Comparison of ENCODE assay signal across 12 cellular contexts in the genomic region with DNA sequence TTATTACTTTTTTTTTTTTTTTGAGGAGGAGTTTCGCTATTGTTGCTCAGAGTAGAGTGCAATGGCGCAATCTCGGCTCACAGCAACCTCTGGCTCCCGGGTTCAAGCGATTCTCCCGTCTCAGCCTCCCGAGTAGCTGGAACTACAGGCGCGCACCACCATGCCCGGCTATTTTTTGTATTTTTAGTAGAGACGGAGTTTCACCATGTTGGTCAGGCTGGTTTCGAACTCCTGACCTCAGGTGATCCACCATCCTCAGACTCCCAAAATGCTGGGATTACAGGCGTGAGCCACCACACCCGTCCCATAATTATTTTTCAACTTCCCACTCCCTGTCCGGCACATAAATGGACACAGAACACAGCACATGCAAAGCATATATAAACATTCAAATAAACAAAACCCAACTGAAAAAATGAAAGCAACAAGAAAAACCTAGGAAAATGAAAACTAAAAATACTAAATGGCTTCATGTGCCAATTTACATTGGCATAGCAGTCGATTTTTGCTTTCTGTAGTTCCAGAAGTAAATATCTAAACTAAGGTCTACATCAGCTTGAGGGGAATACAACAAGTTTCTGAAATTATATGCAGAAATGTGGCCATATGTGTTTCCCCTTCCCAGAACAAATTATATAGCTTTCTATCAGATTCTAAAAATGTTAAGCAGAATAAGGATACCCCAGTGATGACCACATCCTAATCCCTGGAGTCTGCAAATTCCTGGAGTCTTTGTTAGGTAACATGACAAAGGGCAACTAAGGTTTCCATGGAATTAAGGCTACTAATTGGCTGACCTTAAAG.
DNase-seq lines count a peak whose midpoint lies in the region; ATAC-seq and TF ChIP-seq lines count a peak whose summit lies in the region.
"Had no signal": no experiment of that assay in that cellular context is flagged by ENCODE, and none has a peak within 500 bp of the region (broad histone marks: within the 10 kb centered on the region; RNA-seq: fewer than 3 reads in every experiment).

No MANE protein-coding gene starts in this region.

- H3K27me3 Mint-ChIP-seq in CD8-positive, alpha-beta T cell (ENCODE audit: low read depth) = no peaks in the 10 kb centered on the region
- H3K27me3 Mint-ChIP-seq in IgD-negative memory B cell = no peaks in the 10 kb centered on the region
- no peaks in the 10 kb centered on the region for H3K27me3 Mint-ChIP-seq in activated CD4-positive, alpha-beta memory T cell treated with anti-CD3 and anti-CD28 coated beads, Interleukin-2, amount 10 ng/mL, durations not matched to agents 7 days and 5 days
- peaks cover 0 to 13% (median 0%) of the 10 kb centered on the region in 5 donors for H3K27me3 Mint-ChIP-seq in naive thymus-derived CD4-positive, alpha-beta T cell
- H3K27me3 Mint-ChIP-seq: stimulated activated memory B cell treated with anti-CD40 and anti-IgM and Interleukin-4, amounts not matched to agents 10 μg/mL and 1 μg/mL and 100 μg/mL, for 72 hours had no signal

- no peaks in the 10 kb centered on the region for H3K9me3 Mint-ChIP-seq in CD8-positive, alpha-beta T cell
- no peaks in the 10 kb centered on the region for H3K9me3 Mint-ChIP-seq in IgD-negative memory B cell
- H3K9me3 Mint-ChIP-seq in activated CD4-positive, alpha-beta memory T cell treated with anti-CD3 and anti-CD28 coated beads, Interleukin-2, amount 10 ng/mL, durations not matched to agents 7 days and 5 days = no peaks in the 10 kb centered on the region
- H3K9me3 Mint-ChIP-seq in naive thymus-derived CD4-positive, alpha-beta T cell = peaks cover 0 to 28% (median 0%) of the 10 kb centered on the region in 11 donors
- H3K9me3 Mint-ChIP-seq: stimulated activated memory B cell treated with anti-CD40 and anti-IgM and Interleukin-4, amounts not matched to agents 10 μg/mL and 1 μg/mL and 100 μg/mL, for 72 hours had no signal

- H3K4me1 Mint-ChIP-seq in CD8-positive, alpha-beta T cell (ENCODE audit: low read depth) = peaks cover 29% of the 10 kb centered on the region
- H3K4me1 Mint-ChIP-seq in IgD-negative memory B cell = peaks cover 15 to 24% (median 17%) of the 10 kb centered on the region in 3 donors
- peaks cover 40% of the 10 kb centered on the region for H3K4me1 Mint-ChIP-seq in activated CD4-positive, alpha-beta memory T cell treated with anti-CD3 and anti-CD28 coated beads, Interleukin-2, amount 10 ng/mL, durations not matched to agents 7 days and 5 days
- peaks cover 13 to 51% (median 29%) of the 10 kb centered on the region in 7 donors for H3K4me1 Mint-ChIP-seq in naive thymus-derived CD4-positive, alpha-beta T cell

- H3K9me3 ChIP-seq in CD8-positive, alpha-beta T cell (ENCODE audit: low read length) = no peaks in the 10 kb centered on the region
- no peaks in the 10 kb centered on the region for H3K9me3 ChIP-seq in naive thymus-derived CD4-positive, alpha-beta T cell (ENCODE audit: control insufficient read depth in 2 of 3, low read length in 3 of 3)
- no peaks in the 10 kb centered on the region for H3K9me3 ChIP-seq in left lung
- H3K9me3 ChIP-seq in gastroesophageal sphincter = no peaks in the 10 kb centered on the region
- H3K9me3 ChIP-seq: ovary had no signal

- CTCF ChIA-PET in CD8-positive, alpha-beta T cell (lab: Charles Lee) = interaction anchor here (1.1 kb wide), 1 partner anchor 15 kb away, joined by 3 read pairs; a partner anchor contains a TSS
- CTCF ChIA-PET in activated CD4-positive, alpha-beta memory T cell treated with anti-CD3 and anti-CD28 coated beads, Interleukin-2, amount 10 ng/mL, durations not matched to agents 7 days and 5 days (lab: Charles Lee) = no interaction called here
- CTCF ChIA-PET in naive thymus-derived CD4-positive, alpha-beta T cell (lab: Charles Lee) = interaction anchor here (0.6 kb wide), 1 partner anchor 12 kb away, joined by 3 read pairs; no protein-coding TSS in a partner anchor

- no peaks in the 10 kb centered on the region for H3K27me3 ChIP-seq in CD8-positive, alpha-beta T cell (ENCODE audit: insufficient read depth, low read length)
- H3K27me3 ChIP-seq in naive thymus-derived CD4-positive, alpha-beta T cell (ENCODE audit: control insufficient read depth in 2 of 2, insufficient read depth in 2 of 2, low read length in 2 of 2) = no peaks in the 10 kb centered on the region
- H3K27me3 ChIP-seq in left lung (peaks cover 0 to 98% of the 10 kb centered on the region in 2 donors), gastroesophageal sphincter (peaks cover 12% of the 10 kb centered on the region)
- H3K27me3 ChIP-seq: ovary had no signal

- peaks cover 24% of the 10 kb centered on the region for H3K4me1 ChIP-seq in CD8-positive, alpha-beta T cell (ENCODE audit: insufficient read depth, low read length)
- H3K4me1 ChIP-seq in naive thymus-derived CD4-positive, alpha-beta T cell (ENCODE audit: control insufficient read depth in 2 of 2, insufficient read depth in 2 of 2, low read length in 2 of 2) = peaks cover 12 to 19% of the 10 kb centered on the region in 2 donors
- peaks cover 3 to 53% of the 10 kb centered on the region in 2 donors for H3K4me1 ChIP-seq in left lung
- H3K4me1 ChIP-seq in gastroesophageal sphincter = peaks cover 0 to 38% (median 4%) of the 10 kb centered on the region in 3 donors

- 79 to 92% methylated on average over 2 to 16 of the region's 16 CpGs for WGBS in gastroesophageal sphincter (ENCODE audit: low coverage in 1 of 2), 2 donors

- TF ChIP-seq POLR2A in gastroesophageal sphincter (IDR thresholded peaks at IDR 0.05) = no peak

- no peak for TF ChIP-seq CTCF in CD8-positive, alpha-beta T cell (IDR thresholded peaks at IDR 0.05)
- TF ChIP-seq CTCF in coronary artery (IDR thresholded peaks at IDR 0.05) (no peak), left lung (IDR thresholded peaks at IDR 0.05) (no peak), gastroesophageal sphincter (IDR thresholded peaks at IDR 0.05) (no peak)

- intact Hi-C loops in CD8-positive, alpha-beta T cell (cut with DNase I, micrococcal nuclease) = no loop called here
- intact Hi-C loops in naive thymus-derived CD4-positive, alpha-beta T cell (cut with micrococcal nuclease) = no loop called here
- intact Hi-C loops in left lung (cut with DNase I) = no loop called here

- peak overlapping the region; percentile 83 for H3K27ac Mint-ChIP-seq in CD8-positive, alpha-beta T cell
- no peak overlapping the region for H3K27ac Mint-ChIP-seq in IgD-negative memory B cell
- peak overlapping the region; percentile 83 for H3K27ac Mint-ChIP-seq in activated CD4-positive, alpha-beta memory T cell treated with anti-CD3 and anti-CD28 coated beads, Interleukin-2, amount 10 ng/mL, durations not matched to agents 7 days and 5 days
- H3K27ac Mint-ChIP-seq in naive thymus-derived CD4-positive, alpha-beta T cell = peak overlapping the region in 8 of 9 donors; percentile 41 to 82 (median 70)

- H3K27ac ChIP-seq in CD8-positive, alpha-beta T cell (ENCODE audit: low read depth, low read length) = no peak overlapping the region
- no peak overlapping the region for H3K27ac ChIP-seq in naive thymus-derived CD4-positive, alpha-beta T cell (ENCODE audit: low read depth, low read length)
- H3K27ac ChIP-seq in coronary artery (no peak overlapping the region), left lung (no peak overlapping the region), gastroesophageal sphincter (no peak overlapping the region)
- H3K27ac ChIP-seq: ovary had no signal

- no peak overlapping the region for H3K4me3 ChIP-seq in CD8-positive, alpha-beta T cell (ENCODE audit: low read depth, low read length)
- H3K4me3 ChIP-seq in naive thymus-derived CD4-positive, alpha-beta T cell (ENCODE audit: low read length) = no peak overlapping the region
- H3K4me3 ChIP-seq in coronary artery (no peak overlapping the region), left lung (no peak overlapping the region), gastroesophageal sphincter (no peak overlapping the region)
- H3K4me3 ChIP-seq: ovary had no signal

- no peaks in the 10 kb centered on the region for H3K36me3 ChIP-seq in CD8-positive, alpha-beta T cell (ENCODE audit: insufficient read depth, low read length)
- peaks cover 0 to 4% (median 0%) of the 10 kb centered on the region in 3 experiments for H3K36me3 ChIP-seq in naive thymus-derived CD4-positive, alpha-beta T cell (ENCODE audit: control insufficient read depth in 2 of 3, insufficient read depth in 3 of 3, low read length in 3 of 3)
- H3K36me3 ChIP-seq in left lung (no peaks in the 10 kb centered on the region), gastroesophageal sphincter (no peaks in the 10 kb centered on the region)
- H3K36me3 ChIP-seq: ovary had no signal

- no peak for DNase-seq in CD8-positive, alpha-beta T cell
- no peak for DNase-seq in activated CD4-positive, alpha-beta memory T cell treated with anti-CD3 and anti-CD28 coated beads, Interleukin-2, amount 10 ng/mL, durations not matched to agents 7 days and 5 days
- DNase-seq in naive thymus-derived CD4-positive, alpha-beta T cell = no peak
- DNase-seq in coronary artery (ENCODE audit: low spot score) (no peak), left lung (no peak), C1 segment of cervical spinal cord (lab: John Stamatoyannopoulos, UW) (no peak)
- DNase-seq: amygdala, ovary, SIG-M5 had no signal

- no peak overlapping the region for H3K4me3 Mint-ChIP-seq in CD8-positive, alpha-beta T cell
- peak overlapping the region in 3 of 4 donors; percentile 28 to 83 (median 38) for H3K4me3 Mint-ChIP-seq in IgD-negative memory B cell
- H3K4me3 Mint-ChIP-seq in activated CD4-positive, alpha-beta memory T cell treated with anti-CD3 and anti-CD28 coated beads, Interleukin-2, amount 10 ng/mL, durations not matched to agents 7 days and 5 days = peak overlapping the region; percentile 52
- peak overlapping the region in 6 of 10 donors; percentile 6 to 74 (median 42) for H3K4me3 Mint-ChIP-seq in naive thymus-derived CD4-positive, alpha-beta T cell

- TF ChIP-seq EP300 in gastroesophageal sphincter (IDR thresholded peaks at IDR 0.05) = no peak

- no peak for ATAC-seq in CD8-positive, alpha-beta T cell
- no peak for ATAC-seq in naive thymus-derived CD4-positive, alpha-beta T cell
- ATAC-seq in left lung (no peak), gastroesophageal sphincter (no peak)
- ATAC-seq: stimulated activated memory B cell treated with anti-CD40 and anti-IgM and Interleukin-4, amounts not matched to agents 10 μg/mL and 1 μg/mL and 100 μg/mL, for 72 hours had no signal

- peaks cover 25% of the 10 kb centered on the region for H3K36me3 Mint-ChIP-seq in CD8-positive, alpha-beta T cell
- no peaks in the 10 kb centered on the region for H3K36me3 Mint-ChIP-seq in IgD-negative memory B cell
- peaks cover 25% of the 10 kb centered on the region for H3K36me3 Mint-ChIP-seq in activated CD4-positive, alpha-beta memory T cell treated with anti-CD3 and anti-CD28 coated beads, Interleukin-2, amount 10 ng/mL, durations not matched to agents 7 days and 5 days (ENCODE audit: low read depth)
- peaks cover 0 to 3% (median 0%) of the 10 kb centered on the region in 5 donors for H3K36me3 Mint-ChIP-seq in naive thymus-derived CD4-positive, alpha-beta T cell

- POLR2A ChIA-PET in CD8-positive, alpha-beta T cell (lab: Charles Lee) = interaction anchor here (0.6 to 15.5 kb wide), 8 partner anchors 14 to 931 kb away, joined by 3 to 640 read pairs (median 32); a partner anchor contains a TSS
- POLR2A ChIA-PET in activated CD4-positive, alpha-beta memory T cell treated with anti-CD3 and anti-CD28 coated beads, Interleukin-2, amount 10 ng/mL, durations not matched to agents 7 days and 5 days (lab: Charles Lee) = interaction anchor here (1.0 to 20.8 kb wide), 9 partner anchors 14 to 175 kb away, joined by 4 to 992 read pairs (median 330); a partner anchor contains a TSS
- POLR2A ChIA-PET in naive thymus-derived CD4-positive, alpha-beta T cell (lab: Charles Lee) = interaction anchor here (0.6 to 43.4 kb wide), 14 partner anchors 1 to 1691 kb away, joined by 3 to 3606 read pairs (median 256); partner anchors contain the start of gene HFE

Comparison
In these comparisons a context has a peak if more than half of its experiments do, and no peak if none do; other contexts are left out.
1. H3K27ac Mint-ChIP-seq: peak in CD8-positive, alpha-beta T cell (single experiment), activated CD4-positive, alpha-beta memory T cell treated with anti-CD3 and anti-CD28 coated beads, Interleukin-2, amount 10 ng/mL, durations not matched to agents 7 days and 5 days (single experiment) and naive thymus-derived CD4-positive, alpha-beta T cell (8 of 9); none in IgD-negative memory B cell (0 of 3).